Comparison of ENCODE assay signal across 8 cellular contexts in the genomic region with DNA sequence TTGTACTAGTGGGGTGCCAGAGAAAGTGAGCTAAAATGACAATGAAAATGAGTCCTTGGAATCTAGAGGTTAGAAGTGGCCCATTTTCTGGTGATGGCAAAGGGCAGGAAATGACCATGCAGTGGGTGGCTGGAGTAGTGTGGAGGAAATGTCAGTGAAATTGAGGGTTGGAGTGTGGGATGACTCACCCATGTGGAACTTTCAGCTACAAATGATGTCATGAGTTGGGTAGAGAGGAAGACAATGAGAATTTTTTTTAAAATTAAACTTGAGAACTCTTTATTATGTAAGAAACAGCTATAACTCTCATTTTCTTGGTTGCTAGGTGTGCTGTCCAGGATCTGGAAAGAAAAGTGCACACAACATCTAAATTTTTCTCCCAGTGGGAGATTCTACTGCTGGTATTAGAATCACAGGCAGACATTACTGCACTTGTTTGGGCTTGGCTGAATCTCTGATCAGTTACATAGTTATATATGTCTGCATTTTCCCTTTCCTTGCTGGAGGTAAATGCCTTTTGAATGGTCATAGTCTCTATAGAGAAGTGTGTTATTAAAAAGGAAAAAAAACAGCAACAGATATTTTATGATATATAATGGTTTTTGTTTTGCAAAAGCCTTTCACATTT. TPM values are rescaled to one million over a fixed set of nuclear protein-coding genes. Genes with fewer than 3 reads are reported as not detected.
DNase-seq lines count a peak whose midpoint lies in the region; ATAC-seq and TF ChIP-seq lines count a peak whose summit lies in the region.

No MANE protein-coding gene starts in this region.

- peaks cover 5% of the 10 kb centered on the region for H3K4me1 Mint-ChIP-seq in activated T-helper 17 cell treated with anti-CD3 and anti-CD28 coated beads, Interleukin-2, amount 50 U/mL, for 72 hours

- no peak overlapping the region for H3K4me3 Mint-ChIP-seq in activated T-helper 17 cell treated with anti-CD3 and anti-CD28 coated beads, Interleukin-2, amount 50 U/mL, for 72 hours

- no peak for TF ChIP-seq CTCF in left lung (IDR thresholded peaks at IDR 0.05)

- H3K4me1 ChIP-seq in left lung: no peaks in the 10 kb centered on the region

- H3K36me3 ChIP-seq in left lung: no peaks in the 10 kb centered on the region

- no peaks in the 10 kb centered on the region for H3K9me3 Mint-ChIP-seq in activated T-helper 17 cell treated with anti-CD3 and anti-CD28 coated beads, Interleukin-2, amount 50 U/mL, for 72 hours

- H3K27me3 ChIP-seq in left lung: no peaks in the 10 kb centered on the region

- H3K27ac Mint-ChIP-seq in activated T-helper 17 cell treated with anti-CD3 and anti-CD28 coated beads, Interleukin-2, amount 50 U/mL, for 72 hours: no peak overlapping the region

- intact Hi-C loops in left lung (cut with DNase I): no loop called here
- intact Hi-C loops in sciatic nerve (cut with DNase I): no loop called here

- peaks cover 37% of the 10 kb centered on the region for H3K27me3 Mint-ChIP-seq in activated T-helper 17 cell treated with anti-CD3 and anti-CD28 coated beads, Interleukin-2, amount 50 U/mL, for 72 hours

- DNase-seq in COLO668 (lab: John Stamatoyannopoulos, UW; ENCODE audit: unreplicated experiment): peak; percentile 57
- peak in 1 of 2 donors; percentile 43 for DNase-seq in left lung
- no peak for DNase-seq in sciatic nerve (ENCODE audit: low spot score)
- DNase-seq in pons (ENCODE audit: low spot score): no peak
- DNase-seq in activated CD8-positive, alpha-beta memory T cell treated with anti-CD3 and anti-CD28 coated beads for 24 hours: no peak

- no peaks in the 10 kb centered on the region for H3K9me3 ChIP-seq in left lung

- no peak overlapping the region for H3K27ac ChIP-seq in left lung

- H3K36me3 Mint-ChIP-seq in activated T-helper 17 cell treated with anti-CD3 and anti-CD28 coated beads, Interleukin-2, amount 50 U/mL, for 72 hours (ENCODE audit: low read depth): no peaks in the 10 kb centered on the region

- no peak overlapping the region for H3K4me3 ChIP-seq in left lung

- ATAC-seq in HG03354 (IDR thresholded peaks at IDR 0.05; ENCODE audit: poor library complexity, severe bottlenecking, unreplicated experiment) (peak; percentile 46), left lung (peak; percentile 91), sciatic nerve (no peak), HG03095 (IDR thresholded peaks at IDR 0.05; ENCODE audit: unreplicated experiment) (no peak)
- peak; percentile 82 for ATAC-seq in activated T-helper 17 cell treated with anti-CD3 and anti-CD28 coated beads, Interleukin-2, amount 50 U/mL, for 72 hours (replicated peaks)

RNA-seq across cellular contexts. Expression of a gene that starts 56.8 kb away (rescaled TPM):
- under 1 TPM; 0.13 to 0.34 TPM for total RNA-seq in activated T-helper 17 cell treated with anti-CD3 and anti-CD28 coated beads, Interleukin-2, amount 50 U/mL, for 72 hours
- total RNA-seq in left lung: 10 to 100 TPM; 57.0 to 71.9 TPM
- total RNA-seq in sciatic nerve: 67.8 TPM

Comparison
In these comparisons a context has a peak if more than half of its experiments do, and no peak if none do; other contexts are left out.
1. ATAC-seq: peak in HG03354 (single experiment), activated T-helper 17 cell treated with anti-CD3 and anti-CD28 coated beads, Interleukin-2, amount 50 U/mL, for 72 hours (single experiment) and left lung (single experiment); none in sciatic nerve (single experiment) and HG03095 (single experiment).
2. RNA of a gene that starts 56.8 kb away (total RNA-seq): 57.0 to 71.9 TPM in left lung and 67.8 TPM in sciatic nerve (single experiment); 0.13 to 0.34 TPM in activated T-helper 17 cell treated with anti-CD3 and anti-CD28 coated beads, Interleukin-2, amount 50 U/mL, for 72 hours; every median in the first group is over 10 times any median in the second.